ENCODE assay signal across 8 cellular contexts in the genomic region with DNA sequence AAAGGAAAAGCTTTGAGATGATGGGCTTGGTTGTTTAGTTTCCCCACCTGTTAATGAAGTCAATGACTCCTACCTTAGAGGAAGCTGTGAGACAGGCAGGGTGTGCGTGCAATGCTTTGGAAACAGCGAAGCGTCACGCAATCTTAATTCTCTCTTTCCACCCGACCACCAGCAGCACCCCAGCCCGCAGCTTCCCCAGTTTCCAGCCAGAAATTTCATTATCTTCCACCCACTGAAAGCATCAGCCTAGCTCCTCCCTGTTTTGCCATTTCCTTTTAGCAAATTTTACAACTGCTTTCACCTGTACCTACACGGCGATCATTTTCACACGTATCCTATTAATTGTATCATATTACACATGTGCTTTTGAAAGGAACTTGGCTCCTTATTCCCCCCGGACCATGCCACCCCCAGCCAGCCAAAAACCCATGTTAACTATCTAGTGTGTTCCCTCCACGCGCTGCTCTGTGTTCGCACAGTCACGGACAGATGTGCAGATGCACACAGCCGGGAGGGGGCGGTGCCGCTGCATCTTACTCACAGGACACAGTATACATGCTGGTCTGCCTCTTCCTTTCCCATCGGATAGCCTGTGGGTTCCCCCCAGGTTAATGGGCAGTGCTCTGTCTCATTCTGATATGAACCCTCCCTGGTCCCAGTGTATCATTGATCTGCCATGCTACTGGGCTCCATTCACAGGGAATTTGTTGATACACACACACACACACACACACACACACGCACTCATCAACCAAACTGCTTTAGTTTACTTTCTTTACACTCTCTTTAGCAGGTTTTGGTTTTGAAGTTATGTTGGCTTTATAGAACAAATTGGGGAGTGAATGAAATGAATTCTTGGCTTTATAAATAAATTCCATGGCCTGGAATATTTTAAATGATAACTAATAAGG. TPM values are rescaled to one million over a fixed set of nuclear protein-coding genes. Genes with fewer than 3 reads are reported as not detected.
DNase-seq lines count a peak whose midpoint lies in the region; ATAC-seq and FAIRE-seq lines count a peak whose summit lies in the region.

No MANE protein-coding gene starts in this region.

- intact Hi-C loops in activated naive CD4-positive, alpha-beta T cell treated with anti-CD3 and anti-CD28 coated beads for 36 hours (cut with micrococcal nuclease) = loop anchor here (1.0 to 5.0 kb wide), 6 partner anchors 219 to 452 kb away; a partner anchor contains a TSS

- ATAC-seq in GM21528 (IDR thresholded peaks at IDR 0.05; ENCODE audit: low FRiP score, unreplicated experiment) = peak; percentile 69

- H3K9me3 Mint-ChIP-seq in activated naive CD4-positive, alpha-beta T cell treated with anti-CD3 and anti-CD28 coated beads for 36 hours = no peaks in the 10 kb centered on the region

- in situ Hi-C loops in SK-MEL-5 (cut with HindIII; ENCODE audit: low pct_unique_long_range_greater_than_20kb, low sequenced_read_pairs) = no loop called here

- H3K27me3 ChIP-seq in MG63 = no peaks in the 10 kb centered on the region

- CTCF ChIA-PET in activated naive CD4-positive, alpha-beta T cell treated with anti-CD3 and anti-CD28 coated beads for 36 hours (lab: Charles Lee) = interaction anchor here (0.6 to 1.7 kb wide), 14 partner anchors 10 to 394 kb away, joined by 3 to 18 read pairs (median 4); a partner anchor contains a TSS

- H3K4me1 Mint-ChIP-seq in activated naive CD4-positive, alpha-beta T cell treated with anti-CD3 and anti-CD28 coated beads for 36 hours (ENCODE audit: low read depth) = peaks cover 5% of the 10 kb centered on the region

- no peaks in the 10 kb centered on the region for H3K36me3 ChIP-seq in MG63

- H3K27ac Mint-ChIP-seq in activated naive CD4-positive, alpha-beta T cell treated with anti-CD3 and anti-CD28 coated beads for 36 hours = no peak overlapping the region

- peak; percentile 89 for DNase-seq in COLO668 (lab: John Stamatoyannopoulos, UW; ENCODE audit: unreplicated experiment)
- peak; percentile 72 for DNase-seq in MG63
- DNase-seq in SK-MEL-5 (ENCODE audit: low read depth, low spot score) = peak; percentile 82
- DNase-seq in activated naive CD4-positive, alpha-beta T cell treated with anti-CD3 and anti-CD28 coated beads for 36 hours = peak; percentile 80
- DNase-seq in hepatic stellate cell (ENCODE audit: low spot score) = peak; percentile 50
- DNase-seq in stimulated activated CD4-positive, alpha-beta T cell treated with anti-CD3 and anti-CD28 coated beads, Interleukin-15, amount 100 ng/mL, for 48 hours (ENCODE audit: low read depth in 2 of 2) = peak; percentile 25 to 54
- no peak for DNase-seq in frontal cortex (ENCODE audit: low spot score in 2 of 2)

- no peaks in the 10 kb centered on the region; the same call in 1 of the 2 replicates for H3K9me3 ChIP-seq in MG63

- H3K36me3 Mint-ChIP-seq in activated naive CD4-positive, alpha-beta T cell treated with anti-CD3 and anti-CD28 coated beads for 36 hours (ENCODE audit: low read depth) = no peaks in the 10 kb centered on the region

- no peak overlapping the region for H3K4me3 ChIP-seq in MG63

- H3K4me3 Mint-ChIP-seq in activated naive CD4-positive, alpha-beta T cell treated with anti-CD3 and anti-CD28 coated beads for 36 hours = peak overlapping the region; percentile 69

- FAIRE-seq in frontal cortex (lab: Jason Lieb, UNC) = no peak

- no peaks in the 10 kb centered on the region for H3K27me3 Mint-ChIP-seq in activated naive CD4-positive, alpha-beta T cell treated with anti-CD3 and anti-CD28 coated beads for 36 hours (ENCODE audit: low read depth)

RNA-seq across cellular contexts. Expression of a gene that starts 22.4 kb away (rescaled TPM):
- not detected in 2 replicates for total RNA-seq in MG63 (2014; rRNA removed; shearing (Covaris generic); ENCODE audit: low replicate concordance)
- 0.19 and 0.26 TPM in 2 replicates for total RNA-seq in SK-MEL-5 (2014; rRNA removed; shearing (Covaris generic))
- polyA plus RNA-seq in SK-MEL-5 (2015; cell fraction: cytosol; rRNA removed) = 0.30 and 0.44 TPM in 2 replicates
- 0.36 TPM in 1 of 2 replicates, not detected in the other for polyA plus RNA-seq in SK-MEL-5 (2015; cell fraction: nucleus; rRNA removed)
- total RNA-seq in activated naive CD4-positive, alpha-beta T cell treated with anti-CD3 and anti-CD28 coated beads for 36 hours = not detected
- 2.4 TPM for total RNA-seq in frontal cortex

Comparison
In these comparisons a context has a peak if more than half of its experiments do, and no peak if none do; other contexts are left out.
1. DNase-seq: peak in COLO668 (single experiment), MG63 (single experiment), SK-MEL-5 (single experiment), activated naive CD4-positive, alpha-beta T cell treated with anti-CD3 and anti-CD28 coated beads for 36 hours (single experiment), hepatic stellate cell (single experiment) and stimulated activated CD4-positive, alpha-beta T cell treated with anti-CD3 and anti-CD28 coated beads, Interleukin-15, amount 100 ng/mL, for 48 hours (2 of 2); none in frontal cortex (0 of 2).